Comparison of ENCODE assay signal across 22 cellular contexts in genomic region chr4:68388347-68388746, GRCh38. TPM values are rescaled to one million over a fixed set of nuclear protein-coding genes. Genes with fewer than 3 reads are reported as not detected.
A peak's percentile ranks its signal among the peaks of the same experiment; 100 is the strongest.
DNase-seq lines count a peak whose midpoint lies in the region; ATAC-seq and TF ChIP-seq lines count a peak whose summit lies in the region.
"Had no signal": no experiment of that assay in that cellular context is flagged by ENCODE, and none has a peak within 500 bp of the region (broad histone marks: within the 10 kb centered on the region; RNA-seq: fewer than 3 reads in every experiment).

No MANE protein-coding gene starts in this region.

- H3K23ac ChIP-seq in mesendoderm (ENCODE audit: low read length) (no peak overlapping the region), mesenchymal stem cell (ENCODE audit: low read length in 2 of 2) (no peak overlapping the region)

- CTCF ChIA-PET in mammary epithelial cell (lab: Charles Lee; ENCODE audit: low non-redundant PET) (no interaction called here), MCF 10A (lab: Yijun Ruan, JAX) (interaction anchor here (0.7 to 1.8 kb wide), 3 partner anchors 12 to 245 kb away, joined by 4 to 12 read pairs (median 5); no protein-coding TSS in a partner anchor)
- CTCF ChIA-PET in activated CD4-positive, alpha-beta T cell treated with anti-CD3 and anti-CD28 coated beads, Interleukin-2, amount 10 ng/mL, durations not matched to agents 7 days and 5 days (lab: Charles Lee) = no interaction called here

- H3K4ac ChIP-seq in mesendoderm (ENCODE audit: low read depth, low read length) = no peak overlapping the region
- no peak overlapping the region for H3K4ac ChIP-seq in mesenchymal stem cell (ENCODE audit: low read depth in 1 of 2, low read length in 2 of 2)

- ATAC-seq in HG02970 (IDR thresholded peaks at IDR 0.05; ENCODE audit: low FRiP score, unreplicated experiment) = no peak
- ATAC-seq: CD8-positive, alpha-beta T cell had no signal

- intact Hi-C loops in mammary epithelial cell (cut with micrococcal nuclease) (no loop called here), MCF 10A (cut with micrococcal nuclease) (no loop called here)

- H3K27ac ChIP-seq in mammary epithelial cell (ENCODE audit: insufficient read depth, low read depth, low read length) (no peak overlapping the region), endodermal cell (ENCODE audit: low read depth, low read length) (no peak overlapping the region), mesendoderm (ENCODE audit: low read depth, low read length) (no peak overlapping the region), mesenchymal stem cell (ENCODE audit: low read length, poor library complexity, severe bottlenecking) (no peak overlapping the region)
- H3K27ac ChIP-seq: 22Rv1, GM23248, KMS-11 had no signal

- dilution Hi-C loops in mammary epithelial cell (cut with HindIII; ENCODE audit: low sequenced_read_pairs) = no loop called here

- H3K56ac ChIP-seq in mesendoderm (ENCODE audit: low read length) = no peak overlapping the region

- TF ChIP-seq CTCF in mammary epithelial cell (conservative IDR thresholded peaks at IDR 0.05 in 1 of 2, IDR thresholded peaks at IDR 0.05 in 1 of 2; ENCODE audit: extremely low read depth in 1 of 2, insufficient read depth in 1 of 2, low read depth in 1 of 2, low read length in 2 of 2) (no peak), MCF 10A (IDR thresholded peaks at IDR 0.05; ENCODE audit: unreplicated experiment) (no peak), endodermal cell (conservative IDR thresholded peaks at IDR 0.05) (no peak)

- H4K91ac ChIP-seq in mesenchymal stem cell (ENCODE audit: low read length) = no peak overlapping the region

- no peak for DNase-seq in mammary epithelial cell
- DNase-seq in MCF 10A (ENCODE audit: unreplicated experiment) = no peak
- no peak for DNase-seq in endodermal cell
- no peak for DNase-seq in mesendoderm
- no peak for DNase-seq in mesenchymal stem cell
- DNase-seq in activated CD4-positive, alpha-beta T cell treated with anti-CD3 and anti-CD28 coated beads, Interleukin-2, amount 10 ng/mL, durations not matched to agents 7 days and 5 days = no peak
- DNase-seq in ecto neural progenitor cell (ENCODE audit: low spot score) = no peak
- DNase-seq: CD8-positive, alpha-beta T cell; COR-L47; DMS153; DMS79 treated with DMSO at 0.1 percent for 48 hours; EL; GDM1; GM23248; HCEC 1CT; HFFc6 had no signal

- H2AFZ ChIP-seq in mammary epithelial cell (ENCODE audit: low read depth, low read length) (peak overlapping the region; percentile 10), mesenchymal stem cell (ENCODE audit: low read depth, low read length) (no peak overlapping the region)
- H2AFZ ChIP-seq: GM23248 had no signal

- no peak overlapping the region for H4K5ac ChIP-seq in mesendoderm (ENCODE audit: low read length)

- no peaks in the 10 kb centered on the region for H3K27me3 Mint-ChIP-seq in MCF 10A (ENCODE audit: insufficient read depth, unreplicated experiment)
- no peaks in the 10 kb centered on the region for H3K27me3 Mint-ChIP-seq in endodermal cell (ENCODE audit: insufficient read depth)
- H3K27me3 Mint-ChIP-seq in activated CD4-positive, alpha-beta T cell treated with anti-CD3 and anti-CD28 coated beads, Interleukin-2, amount 10 ng/mL, durations not matched to agents 7 days and 5 days = peaks cover 14% of the 10 kb centered on the region

- peak overlapping the region; percentile 51 for H3K18ac ChIP-seq in mesendoderm (ENCODE audit: low read length)
- H3K18ac ChIP-seq in mesenchymal stem cell (ENCODE audit: low read depth in 1 of 2, low read length in 2 of 2) = no peak overlapping the region

- no peak overlapping the region for H3K14ac ChIP-seq in mesenchymal stem cell (ENCODE audit: low read length in 2 of 2)

- H3K36me3 ChIP-seq in mammary epithelial cell (ENCODE audit: insufficient read depth, low read length) (no peaks in the 10 kb centered on the region), endodermal cell (ENCODE audit: control insufficient read depth, insufficient read depth, low read length) (no peaks in the 10 kb centered on the region), mesendoderm (ENCODE audit: control insufficient read depth, insufficient read depth, low read length) (no peaks in the 10 kb centered on the region), mesenchymal stem cell (ENCODE audit: control insufficient read depth in 1 of 2, insufficient read depth in 2 of 2, low read depth in 1 of 2, low read length in 2 of 2) (no peaks in the 10 kb centered on the region)

- H2AK5ac ChIP-seq in mesendoderm (ENCODE audit: low read length) (no peak overlapping the region), mesenchymal stem cell (ENCODE audit: low read length, severe bottlenecking) (no peak overlapping the region)

- H3K36me3 Mint-ChIP-seq in MCF 10A (ENCODE audit: insufficient read depth, unreplicated experiment) (no peaks in the 10 kb centered on the region), endodermal cell (ENCODE audit: low read depth) (no peaks in the 10 kb centered on the region)
- H3K36me3 Mint-ChIP-seq in activated CD4-positive, alpha-beta T cell treated with anti-CD3 and anti-CD28 coated beads, Interleukin-2, amount 10 ng/mL, durations not matched to agents 7 days and 5 days (ENCODE audit: low read depth) = no peaks in the 10 kb centered on the region
- H3K36me3 Mint-ChIP-seq: CD14-positive monocyte; CD8-positive, alpha-beta T cell had no signal

- H2BK5ac ChIP-seq in mesendoderm (ENCODE audit: low read length) = no peak overlapping the region
- no peak overlapping the region for H2BK5ac ChIP-seq in mesenchymal stem cell (ENCODE audit: low read depth, low read length, poor library complexity, severe bottlenecking)

- BruUV-seq in mammary epithelial cell (replicated peaks; lab: Mats Ljungman, UMichigan) = no TSS peak
- no TSS peak for BruUV-seq in MCF 10A (replicated peaks; lab: Mats Ljungman, UMichigan)

- no peak overlapping the region for H2BK12ac ChIP-seq in mesenchymal stem cell (ENCODE audit: low read length in 2 of 2)

- no peak overlapping the region for H4K8ac ChIP-seq in mesendoderm (ENCODE audit: low read depth, low read length)
- H4K8ac ChIP-seq in mesenchymal stem cell (ENCODE audit: low read length) = no peak overlapping the region

- no peak overlapping the region for H3K27ac Mint-ChIP-seq in MCF 10A (ENCODE audit: low read depth, unreplicated experiment)
- peak overlapping the region; percentile 31 for H3K27ac Mint-ChIP-seq in endodermal cell
- H3K27ac Mint-ChIP-seq in activated CD4-positive, alpha-beta T cell treated with anti-CD3 and anti-CD28 coated beads, Interleukin-2, amount 10 ng/mL, durations not matched to agents 7 days and 5 days = no peak overlapping the region
- H3K27ac Mint-ChIP-seq: CD14-positive monocyte; CD8-positive, alpha-beta T cell; HFFc6 had no signal

- no peaks in the 10 kb centered on the region for H4K20me1 ChIP-seq in mammary epithelial cell (ENCODE audit: insufficient read depth, low read length)

- H3K4me2 ChIP-seq in mammary epithelial cell (ENCODE audit: insufficient read depth, low read depth, low read length) (no peak overlapping the region), mesendoderm (ENCODE audit: low read length) (no peak overlapping the region), mesenchymal stem cell (ENCODE audit: low read length, poor library complexity, severe bottlenecking) (no peak overlapping the region)
- H3K4me2 ChIP-seq: KMS-11 had no signal

- no peak overlapping the region for H3K9ac ChIP-seq in mammary epithelial cell (ENCODE audit: insufficient read depth, low read length)
- H3K9ac ChIP-seq in endodermal cell (ENCODE audit: extremely low read depth, low read length, poor library complexity, severe bottlenecking) = no peak overlapping the region
- H3K9ac ChIP-seq in mesendoderm (ENCODE audit: low read length) = no peak overlapping the region
- H3K9ac ChIP-seq in mesenchymal stem cell (ENCODE audit: low read length) = no peak overlapping the region
- H3K9ac ChIP-seq: GM23248, KMS-11 had no signal

- no peak overlapping the region for H3K4me3 Mint-ChIP-seq in MCF 10A (ENCODE audit: unreplicated experiment)
- H3K4me3 Mint-ChIP-seq in endodermal cell = no peak overlapping the region
- no peak overlapping the region for H3K4me3 Mint-ChIP-seq in activated CD4-positive, alpha-beta T cell treated with anti-CD3 and anti-CD28 coated beads, Interleukin-2, amount 10 ng/mL, durations not matched to agents 7 days and 5 days
- H3K4me3 Mint-ChIP-seq: CD14-positive monocyte; CD8-positive, alpha-beta T cell; HFFc6 had no signal

- 63% methylated on average over 4 of the region's 4 CpGs for WGBS in mammary epithelial cell (ENCODE audit: low coverage, missing lambda C conversion rate)
- 92% methylated on average over 3 of the region's 4 CpGs; no CpG with 5 or more reads in 1 of the 2 experiments for WGBS in endodermal cell (ENCODE audit: insufficient coverage in 1 of 2, insufficient read length in 1 of 2), 2 experiments
- no CpG with 5 or more reads among the region's 4 CpGs for WGBS in mesendoderm (ENCODE audit: extremely low coverage, insufficient coverage, low lambda C conversion rate)
- WGBS in mesenchymal stem cell = no CpG with 5 or more reads among the region's 4 CpGs

- H3K9me3 ChIP-seq in mammary epithelial cell (replicated peaks; ENCODE audit: insufficient read depth, low read length) (no peaks in the 10 kb centered on the region), endodermal cell (ENCODE audit: control insufficient read depth, low read length) (no peaks in the 10 kb centered on the region), mesenchymal stem cell (ENCODE audit: control insufficient read depth, low read length) (no peaks in the 10 kb centered on the region)

- H3K4me3 ChIP-seq in mammary epithelial cell (replicated peaks in 1 of 3; ENCODE audit: insufficient read depth in 1 of 3, low read depth in 2 of 3, low read length in 3 of 3) (no peak overlapping the region), endodermal cell (ENCODE audit: low read length) (no peak overlapping the region), mesendoderm (ENCODE audit: low read length) (no peak overlapping the region), mesenchymal stem cell (ENCODE audit: insufficient read depth in 1 of 2, low read depth in 1 of 2, low read length in 2 of 2) (no peak overlapping the region)
- H3K4me3 ChIP-seq: GM23248 had no signal

- H3K4me1 Mint-ChIP-seq in MCF 10A (ENCODE audit: insufficient read depth, unreplicated experiment) (peaks cover 8% of the 10 kb centered on the region), endodermal cell (peaks cover 34% of the 10 kb centered on the region)
- H3K4me1 Mint-ChIP-seq in activated CD4-positive, alpha-beta T cell treated with anti-CD3 and anti-CD28 coated beads, Interleukin-2, amount 10 ng/mL, durations not matched to agents 7 days and 5 days = no peaks in the 10 kb centered on the region
- H3K4me1 Mint-ChIP-seq: CD14-positive monocyte had no signal

- H3K4me1 ChIP-seq in mammary epithelial cell (ENCODE audit: insufficient read depth, low read length) (no peaks in the 10 kb centered on the region), endodermal cell (ENCODE audit: control insufficient read depth, insufficient read depth, low read length) (peaks cover 10% of the 10 kb centered on the region), mesendoderm (ENCODE audit: control insufficient read depth, low read depth, low read length) (peaks cover 2% of the 10 kb centered on the region), mesenchymal stem cell (ENCODE audit: control insufficient read depth, insufficient read depth, low read depth, low read length) (no peaks in the 10 kb centered on the region)

- in situ Hi-C loops in mammary epithelial cell (cut with MboI; ENCODE audit: low sequenced_read_pairs in 2 of 2) = no loop called here

- H2BK15ac ChIP-seq in mesendoderm (replicated peaks; ENCODE audit: low read depth) (no peak overlapping the region), mesenchymal stem cell (ENCODE audit: low read depth, poor library complexity, severe bottlenecking) (no peak overlapping the region)

- H3K27me3 ChIP-seq in mammary epithelial cell (ENCODE audit: insufficient read depth, low read length) = no peaks in the 10 kb centered on the region
- no peaks in the 10 kb centered on the region for H3K27me3 ChIP-seq in endodermal cell (ENCODE audit: control insufficient read depth, insufficient read depth, low read length, poor library complexity, severe bottlenecking)
- no peaks in the 10 kb centered on the region for H3K27me3 ChIP-seq in mesendoderm (ENCODE audit: insufficient read depth, low read length, poor library complexity)
- peaks cover 0 to 4% of the 10 kb centered on the region in 2 experiments for H3K27me3 ChIP-seq in mesenchymal stem cell (ENCODE audit: control insufficient read depth in 1 of 2, insufficient read depth in 1 of 2, low read length in 2 of 2)

- H3K79me1 ChIP-seq in mesendoderm (ENCODE audit: low read length) = no peaks in the 10 kb centered on the region
- no peaks in the 10 kb centered on the region for H3K79me1 ChIP-seq in mesenchymal stem cell (replicated peaks; ENCODE audit: low read length, poor library complexity, severe bottlenecking)

- POLR2A ChIA-PET in MCF 10A (lab: Yijun Ruan, JAX) = no interaction called here
- POLR2A ChIA-PET in activated CD4-positive, alpha-beta T cell treated with anti-CD3 and anti-CD28 coated beads, Interleukin-2, amount 10 ng/mL, durations not matched to agents 7 days and 5 days (lab: Charles Lee) = no interaction called here

- no peaks in the 10 kb centered on the region for H3K79me2 ChIP-seq in mammary epithelial cell (ENCODE audit: insufficient read depth, low read length)
- H3K79me2 ChIP-seq in mesendoderm (ENCODE audit: control insufficient read depth, insufficient read depth, low read length) = no peaks in the 10 kb centered on the region

- H2BK120ac ChIP-seq in mesendoderm (ENCODE audit: low read depth, low read length) = no peak overlapping the region
- H2BK120ac ChIP-seq in mesenchymal stem cell (ENCODE audit: low read depth, low read length) = no peak overlapping the region

- H3K9me3 Mint-ChIP-seq in MCF 10A (ENCODE audit: unreplicated experiment) = no peaks in the 10 kb centered on the region
- H3K9me3 Mint-ChIP-seq in endodermal cell = no peaks in the 10 kb centered on the region
- H3K9me3 Mint-ChIP-seq in activated CD4-positive, alpha-beta T cell treated with anti-CD3 and anti-CD28 coated beads, Interleukin-2, amount 10 ng/mL, durations not matched to agents 7 days and 5 days = no peaks in the 10 kb centered on the region
- H3K9me3 Mint-ChIP-seq: CD14-positive monocyte; CD8-positive, alpha-beta T cell; HFFc6 had no signal

RNA-seq across cellular contexts. Expression of gene YTHDC1, which starts 38.5 kb away (rescaled TPM):
- total RNA-seq in mammary epithelial cell (10 to 100 TPM; 34.0 to 88.6 TPM), MCF 10A (2022) (117 and 123 TPM in 2 replicates), endodermal cell (100 to 1,000 TPM; 170 to 184 TPM)
- 23.1 TPM for polyA plus RNA-seq in mammary epithelial cell
- polyA minus RNA-seq in mammary epithelial cell = 109 TPM
- 95.2 TPM for polyA plus RNA-seq in endodermal cell (2013, experiment 1 of 2)
- polyA plus RNA-seq in endodermal cell (2013, experiment 2 of 2) = 83.8 TPM
- polyA plus RNA-seq in mesendoderm (2013, experiment 1 of 2) = 86.3 TPM
- polyA plus RNA-seq in mesendoderm (2013, experiment 2 of 2) = 87.6 TPM
- 33.5 TPM for polyA plus RNA-seq in mesenchymal stem cell (2013, experiment 1 of 2)
- 31.9 TPM for polyA plus RNA-seq in mesenchymal stem cell (2013, experiment 2 of 2)
- total RNA-seq in activated CD4-positive, alpha-beta T cell treated with anti-CD3 and anti-CD28 coated beads, Interleukin-2, amount 10 ng/mL, durations not matched to agents 7 days and 5 days = 10 to 100 TPM; 88.7 to 90.3 TPM

RNA-seq across cellular contexts. Expression of gene TMPRSS11E, which starts 58.9 kb away (rescaled TPM):
- total RNA-seq in mammary epithelial cell (1 to 10 TPM; 2.3 to 3.2 TPM), MCF 10A (2022) (not detected in 2 replicates), endodermal cell (10 to 100 TPM in 1 of 2 donors, 1 to 10 TPM in 1; 4.4 to 11.1 TPM)
- polyA plus RNA-seq in mammary epithelial cell = 2.4 TPM
- not detected for polyA minus RNA-seq in mammary epithelial cell
- 1.5 TPM for polyA plus RNA-seq in endodermal cell (2013, experiment 1 of 2)
- polyA plus RNA-seq in endodermal cell (2013, experiment 2 of 2) = 1.4 TPM
- 4.8 TPM for polyA plus RNA-seq in mesendoderm (2013, experiment 1 of 2)
- polyA plus RNA-seq in mesendoderm (2013, experiment 2 of 2) = 5.3 TPM
- polyA plus RNA-seq in mesenchymal stem cell (2013, experiment 1 of 2) = not detected
- 0.03 TPM for polyA plus RNA-seq in mesenchymal stem cell (2013, experiment 2 of 2)
- total RNA-seq in activated CD4-positive, alpha-beta T cell treated with anti-CD3 and anti-CD28 coated beads, Interleukin-2, amount 10 ng/mL, durations not matched to agents 7 days and 5 days = not detected
- total RNA-seq: A673; CD8-positive, alpha-beta T cell; GM23248; HFFc6 had no signal
- polyA plus RNA-seq: BJ, CD14-positive monocyte, GM23248 had no signal
